ENCODE assay signal across 20 cellular contexts in genomic region chr6:148535976-148536375, GRCh38.
DNase-seq lines count a peak whose midpoint lies in the region; ATAC-seq and TF ChIP-seq lines count a peak whose summit lies in the region.
"Had no signal": no experiment of that assay in that cellular context is flagged by ENCODE, and none has a peak within 500 bp of the region (broad histone marks: within the 10 kb centered on the region; RNA-seq: fewer than 3 reads in every experiment).

No MANE protein-coding gene starts in this region.

- peaks cover 5% of the 10 kb centered on the region; the same call in 1 of the 2 replicates for H3K36me3 ChIP-seq in HAP-1 (replicated peaks)

- H3K4me1 ChIP-seq in HAP-1 = peaks cover 12% of the 10 kb centered on the region
- H3K4me1 ChIP-seq: A549 had no signal

- in situ Hi-C loops in HAP-1 (cut with MboI; ENCODE audit: low sequenced_read_pairs) = no loop called here

- DNase-seq in AG09309 (ENCODE audit: low read depth) = peak; percentile 97
- DNase-seq in M059J (ENCODE audit: low read depth) = peak; percentile 84
- DNase-seq in epidermal melanocyte (ENCODE audit: insufficient read length, low spot score) = peak; percentile 71
- peak; percentile 91 for DNase-seq in pons (ENCODE audit: low spot score)
- no peak for DNase-seq in dermis blood vessel endothelial cell
- no peak for DNase-seq in HAP-1 (ENCODE audit: low spot score in 2 of 2)
- no peak for DNase-seq in NCI-H748 treated with DMSO at 0.1 percent for 48 hours (lab: John Stamatoyannopoulos, UW)
- DNase-seq: activated effector memory CD4-positive, alpha-beta T cell treated with Interleukin-2 at 50 U/mL for 16 hours; amniotic stem cell; natural killer cell; NCI-H2081 treated with DMSO at 0.1 percent for 48 hours; NCI-H526; T1000; transverse colon had no signal

- no peak for ATAC-seq in HG02840 (IDR thresholded peaks at IDR 0.05; ENCODE audit: low FRiP score, unreplicated experiment)
- ATAC-seq: A549; GM12878; HepG2; natural killer cell; stimulated activated effector memory CD8-positive, alpha-beta T cell treated with anti-CD3 and anti-CD28 coated beads, Interleukin-12 subunit alpha, Interleukin-12 subunit beta, amount 100 ng/mL, for 72 hours had no signal

- H3K27me3 ChIP-seq in HAP-1 (ENCODE audit: low read depth) = no peaks in the 10 kb centered on the region
- H3K27me3 ChIP-seq: transverse colon had no signal

- H3K4me3 ChIP-seq in AG09309 (ENCODE audit: control insufficient read depth, low read depth, low read length) (no peak overlapping the region), HAP-1 (no peak overlapping the region)
- H3K4me3 ChIP-seq: A549, GM12878, lung, transverse colon had no signal

- TF ChIP-seq CTCF in AG09309 (IDR thresholded peaks at IDR 0.05; ENCODE audit: control insufficient read depth, insufficient read depth, low read depth, low read length, missing control alignments) = no peak

- H3K9me3 ChIP-seq in HAP-1 = no peaks in the 10 kb centered on the region
- H3K9me3 ChIP-seq: A549, transverse colon had no signal

Comparison
In these comparisons a context has a peak if more than half of its experiments do, and no peak if none do; other contexts are left out.
1. DNase-seq: peak in AG09309 (single experiment), M059J (single experiment), epidermal melanocyte (single experiment) and pons (single experiment); none in dermis blood vessel endothelial cell (single experiment), HAP-1 (0 of 2) and NCI-H748 treated with DMSO at 0.1 percent for 48 hours (single experiment).